17 cellular contexts compared by ENCODE assay signal in the genomic region with DNA sequence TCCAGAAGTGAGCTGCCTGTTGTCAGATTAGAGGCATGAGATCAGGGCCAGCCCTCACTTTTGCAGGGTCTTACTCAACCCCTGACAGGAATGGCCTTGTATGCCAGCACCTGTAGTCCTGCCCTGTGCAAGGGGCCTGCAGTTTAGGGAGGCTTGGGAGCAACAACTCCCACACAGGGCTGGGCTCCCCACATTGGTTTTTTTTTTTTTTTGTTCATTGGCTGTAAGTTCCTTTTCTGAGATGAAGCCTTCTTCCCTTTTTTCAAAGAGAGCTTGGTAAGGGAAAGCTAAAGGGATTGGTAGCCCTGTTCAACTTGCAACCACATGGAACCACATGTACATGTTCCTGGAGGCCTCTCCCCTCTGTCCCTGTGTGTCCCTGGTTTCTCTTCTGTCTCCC. TPM values are rescaled to one million over a fixed set of nuclear protein-coding genes. Genes with fewer than 3 reads are reported as not detected.
DNase-seq lines count a peak whose midpoint lies in the region; ATAC-seq, FAIRE-seq and TF ChIP-seq lines count a peak whose summit lies in the region.
"Had no signal": no experiment of that assay in that cellular context is flagged by ENCODE, and none has a peak within 500 bp of the region (broad histone marks: within the 10 kb centered on the region; RNA-seq: fewer than 3 reads in every experiment).

No MANE protein-coding gene starts in this region.

- no peaks in the 10 kb centered on the region for H3K9me3 Mint-ChIP-seq in T-helper 2 cell treated with Interferon-gamma antibody and Interleukin-4, amounts not matched to agents 5 μg/mL and 100 μg/mL, for 36 hours

- H3K27me3 ChIP-seq in K562 (ENCODE audit: control insufficient read depth in 2 of 2, insufficient read depth in 2 of 2, low read length in 2 of 2), result no peaks in the 10 kb centered on the region
- no peaks in the 10 kb centered on the region for H3K27me3 ChIP-seq in uterus
- no peaks in the 10 kb centered on the region for H3K27me3 ChIP-seq in sigmoid colon

- no peaks in the 10 kb centered on the region for H3K9me3 ChIP-seq in K562 (replicated peaks; ENCODE audit: control insufficient read depth, insufficient read depth, low read depth, low read length)
- no peaks in the 10 kb centered on the region for H3K9me3 ChIP-seq in uterus
- no peaks in the 10 kb centered on the region for H3K9me3 ChIP-seq in sigmoid colon
- H3K9me3 ChIP-seq: HAP-1, SJSA1 had no signal

- BruUV-seq in K562 (replicated peaks; lab: Mats Ljungman, UMichigan), result no TSS peak

- H3K4me3 Mint-ChIP-seq in T-helper 2 cell treated with Interferon-gamma antibody and Interleukin-4, amounts not matched to agents 5 μg/mL and 100 μg/mL, for 36 hours, result no peak overlapping the region

- DNase-seq in SIG-M5 treated with dmso at 0.1 percent for 504 hours (lab: John Stamatoyannopoulos, UW; ENCODE audit: unreplicated experiment) (peak; percentile 37), SIG-M5 (lab: John Stamatoyannopoulos, UW) (no peak), OCI-M1 (lab: John Stamatoyannopoulos, UW) (peak; percentile 54), K562 (ENCODE audit: extremely low read depth in 1 of 4, low spot score in 3 of 4) (no peak), uterus (no peak), sigmoid colon (no peak)
- no peak for DNase-seq in T-helper 2 cell treated with Interferon-gamma antibody and Interleukin-4, amounts not matched to agents 5 μg/mL and 100 μg/mL, for 36 hours (ENCODE audit: low spot score)
- DNase-seq in activated effector memory CD4-positive, alpha-beta T cell treated with Interleukin-2 at 50 U/mL for 16 hours, result no peak
- DNase-seq: C1 segment of cervical spinal cord, NCI-H1105, NCI-H187, NCI-H446, NCI-H748 treated with DMSO at 0.1 percent for 48 hours had no signal

- in situ Hi-C loops in K562 (cut with MboI), result no loop called here

- no peak for FAIRE-seq in K562 (lab: Jason Lieb, UNC)
- FAIRE-seq: GM18507 had no signal

- TF ChIP-seq CTCF in K562 (IDR thresholded peaks at IDR 0.05 in 2 of 3, conservative IDR thresholded peaks at IDR 0.05 in 1 of 3; ENCODE audit: insufficient read depth in 2 of 3, low read depth in 1 of 3, low read length in 3 of 3) (no peak), uterus (IDR thresholded peaks at IDR 0.05) (no peak), sigmoid colon (IDR thresholded peaks at IDR 0.05) (no peak)

- no peaks in the 10 kb centered on the region for H3K36me3 Mint-ChIP-seq in T-helper 2 cell treated with Interferon-gamma antibody and Interleukin-4, amounts not matched to agents 5 μg/mL and 100 μg/mL, for 36 hours (ENCODE audit: low read depth)

- no peaks in the 10 kb centered on the region for H3K79me2 ChIP-seq in K562 (ENCODE audit: control insufficient read depth, insufficient read depth, low read length)

- H3K4me1 ChIP-seq in K562 (replicated peaks in 1 of 2; ENCODE audit: control insufficient read depth in 2 of 2, insufficient read depth in 2 of 2, low read length in 2 of 2) (peaks cover 0 to 3% of the 10 kb centered on the region in 2 experiments; a peak in 1 of 5 replicates), uterus (peaks cover 0 to 10% of the 10 kb centered on the region in 2 donors), sigmoid colon (peaks cover 0 to 41% (median 34%) of the 10 kb centered on the region in 4 donors)
- H3K4me1 ChIP-seq: HAP-1, SJSA1 had no signal

- H3K4me3 ChIP-seq in K562 (no peak overlapping the region), uterus (no peak overlapping the region), sigmoid colon (no peak overlapping the region)
- H3K4me3 ChIP-seq: HAP-1, SJSA1 had no signal

- H2AFZ ChIP-seq in K562 (ENCODE audit: low read depth, low read length), result no peak overlapping the region

- H3K27me3 Mint-ChIP-seq in T-helper 2 cell treated with Interferon-gamma antibody and Interleukin-4, amounts not matched to agents 5 μg/mL and 100 μg/mL, for 36 hours (ENCODE audit: low read depth), result peaks cover 6% of the 10 kb centered on the region

- no peak overlapping the region for H3K9ac ChIP-seq in K562 (ENCODE audit: insufficient read depth in 1 of 2, low read depth in 2 of 2, low read length in 2 of 2)

- peaks cover 4% of the 10 kb centered on the region for H3K4me1 Mint-ChIP-seq in T-helper 2 cell treated with Interferon-gamma antibody and Interleukin-4, amounts not matched to agents 5 μg/mL and 100 μg/mL, for 36 hours (ENCODE audit: low read depth)

- POLR2A ChIA-PET in K562 (lab: Yijun Ruan, JAX), result interaction anchor here (0.6 to 1.0 kb wide), 2 partner anchors 10 to 20 kb away, joined by 3 to 6 read pairs; no protein-coding TSS in a partner anchor

- intact Hi-C loops in K562 (cut with micrococcal nuclease), result no loop called here
- intact Hi-C loops in uterus (cut with DNase I; ENCODE audit: low total_unique reads), result loop anchor here (5.0 kb wide), 1 partner anchor 49 kb away; no protein-coding TSS in a partner anchor
- intact Hi-C loops in sigmoid colon (cut with DNase I), result loop anchor here (10.0 kb wide), 1 partner anchor 46 kb away; the partner anchor contains the start of gene TNFAIP8L3

- TF ChIP-seq RAD21 in K562 (CRISPR knock-in tag; conservative IDR thresholded peaks at IDR 0.05 in 1 of 2, IDR thresholded peaks at IDR 0.05 in 1 of 2), result no peak

- H3K27ac ChIP-seq in K562 (ENCODE audit: extremely low read depth, low read depth, low read length) (no peak overlapping the region), uterus (peak overlapping the region; percentile 62 to 78), sigmoid colon (no peak overlapping the region)
- H3K27ac ChIP-seq: 22Rv1, SJSA1 had no signal

- no peak overlapping the region for H3K27ac Mint-ChIP-seq in T-helper 2 cell treated with Interferon-gamma antibody and Interleukin-4, amounts not matched to agents 5 μg/mL and 100 μg/mL, for 36 hours

- no peaks in the 10 kb centered on the region for H3K9me1 ChIP-seq in K562 (ENCODE audit: control insufficient read depth, insufficient read depth, low read length)

- H3K36me3 ChIP-seq in K562 (ENCODE audit: control insufficient read depth, insufficient read depth, low read length) (no peaks in the 10 kb centered on the region), uterus (no peaks in the 10 kb centered on the region), sigmoid colon (no peaks in the 10 kb centered on the region)
- H3K36me3 ChIP-seq: HAP-1, SJSA1 had no signal

- ATAC-seq in K562, result peak; percentile 37

- no peak for TF ChIP-seq EP300 in K562 (IDR thresholded peaks at IDR 0.05; ENCODE audit: low read length)
- TF ChIP-seq EP300 in sigmoid colon (IDR thresholded peaks at IDR 0.05), result no peak

- no peak overlapping the region for H3K4me2 ChIP-seq in K562 (ENCODE audit: insufficient read depth, low read length)

- TF ChIP-seq POLR2A in K562 (conservative IDR thresholded peaks at IDR 0.05), result no peak
- no peak for TF ChIP-seq POLR2A in uterus (IDR thresholded peaks at IDR 0.05)
- no peak for TF ChIP-seq POLR2A in sigmoid colon (IDR thresholded peaks at IDR 0.05)

- H4K20me1 ChIP-seq in K562 (replicated peaks; ENCODE audit: control insufficient read depth, insufficient read depth, low read length), result peaks cover 5% of the 10 kb centered on the region

- CTCF ChIA-PET in K562 (lab: Yijun Ruan, JAX; ENCODE audit: low intra/inter-chr PET ratio), result no interaction called here

TF ChIP-seq in K562, 482 proteins besides CTCF, POLR2A, EP300 and RAD21 (continues in another document):
- TF ChIP-seq XRCC4 (IDR thresholded peaks at IDR 0.05; ENCODE audit: extremely low read depth, insufficient read depth, insufficient read length), result no peak
- TF ChIP-seq, protein P1, sequence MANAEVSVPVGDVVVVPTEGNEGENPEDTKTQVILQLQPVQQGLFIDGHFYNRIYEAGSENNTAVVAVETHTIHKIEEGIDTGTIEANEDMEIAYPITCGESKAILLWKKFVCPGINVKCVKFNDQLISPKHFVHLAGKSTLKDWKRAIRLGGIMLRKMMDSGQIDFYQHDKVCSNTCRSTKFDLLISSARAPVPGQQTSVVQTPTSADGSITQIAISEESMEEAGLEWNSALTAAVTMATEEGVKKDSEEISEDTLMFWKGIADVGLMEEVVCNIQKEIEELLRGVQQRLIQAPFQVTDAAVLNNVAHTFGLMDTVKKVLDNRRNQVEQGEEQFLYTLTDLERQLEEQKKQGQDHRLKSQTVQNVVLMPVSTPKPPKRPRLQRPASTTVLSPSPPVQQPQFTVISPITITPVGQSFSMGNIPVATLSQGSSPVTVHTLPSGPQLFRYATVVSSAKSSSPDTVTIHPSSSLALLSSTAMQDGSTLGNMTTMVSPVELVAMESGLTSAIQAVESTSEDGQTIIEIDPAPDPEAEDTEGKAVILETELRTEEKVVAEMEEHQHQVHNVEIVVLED (CRISPR knock-in tag; IDR thresholded peaks at IDR 0.05), result no peak
- TF ChIP-seq CEBPB (tag; IDR thresholded peaks at IDR 0.05), result no peak
- no peak for TF ChIP-seq ZNF140 (CRISPR knock-in tag; IDR thresholded peaks at IDR 0.05)
- TF ChIP-seq NBN (IDR thresholded peaks at IDR 0.05; ENCODE audit: low read depth), result no peak
- TF ChIP-seq WHSC1 (IDR thresholded peaks at IDR 0.05; ENCODE audit: low read length), result no peak
- TF ChIP-seq PCBP2 (IDR thresholded peaks at IDR 0.05; ENCODE audit: low read depth, low read length, poor library complexity, severe bottlenecking), result no peak
- no peak for TF ChIP-seq MCM3 (IDR thresholded peaks at IDR 0.05)
- no peak for TF ChIP-seq SMARCA5 (IDR thresholded peaks at IDR 0.05)
- no peak for TF ChIP-seq THRAP3 (IDR thresholded peaks at IDR 0.05; ENCODE audit: borderline replicate concordance)
- no peak for TF ChIP-seq HDAC1 (IDR thresholded peaks at IDR 0.05)

RNA-seq across cellular contexts. Expression of gene TNFAIP8L3, which starts 46.4 kb away (rescaled TPM):
- total RNA-seq in K562 (2011; cell fraction: chromatin; rRNA removed; ENCODE audit: low replicate concordance), result not detected in 2 replicates
- total RNA-seq in K562 (2011; cell fraction: nucleolus; rRNA removed), result not detected in 2 replicates
- not detected in 2 replicates for total RNA-seq in K562 (2011; cell fraction: nucleoplasm; rRNA removed)
- total RNA-seq in K562 (2014; rRNA removed) (not detected in 2 replicates), K562 (2014; rRNA removed; fragmentation: Illumina TruSeq; extraction: Trizol) (not detected in 2 replicates), K562 (2015; rRNA removed; fragmentation: Illumina TruSeq; extraction: Trizol) (not detected in 2 replicates), K562 (2021) (0.11 TPM in 1 of 2 replicates, not detected in the other), uterus (100 to 1,000 TPM in 1 of 4 donors, 10 to 100 TPM in 3; 20.0 to 173 (median 43.2) TPM), sigmoid colon (10 to 100 TPM in 1 of 4 donors, 1 to 10 TPM in 3; 6.1 to 11.6 (median 7.5) TPM)
- polyA plus RNA-seq in K562 (2011; rRNA removed) (not detected in 2 replicates), K562 (2014; fragmentation: Illumina TruSeq; extraction: Trizol) (not detected in 2 replicates), K562 (2014; fragmentation: Nextera tagmentation; extraction: Ambion mirVana) (under 1 TPM in 1 of 2 experiments, not detected in 1; 0.13 TPM), K562 (2014; rRNA removed) (not detected in 2 replicates), sigmoid colon (10 to 100 TPM in 2 of 3 donors, 1 to 10 TPM in 1; 9.2 to 13.5 (median 13.2) TPM)
- not detected in 2 replicates for polyA plus RNA-seq in K562 (2011; cell fraction: cytosol; rRNA removed)
- not detected in 2 replicates for polyA plus RNA-seq in K562 (2011; cell fraction: nucleus; rRNA removed)
- polyA plus RNA-seq in K562 (2012), result 0.06 and 0.08 TPM in 2 replicates
- not detected in 2 replicates for polyA minus RNA-seq in K562 (2011; rRNA and poly(A)+ RNA removed)
- polyA minus RNA-seq in K562 (2011; cell fraction: cytosol; rRNA and poly(A)+ RNA removed), result not detected in 2 replicates
- not detected in 2 replicates for polyA minus RNA-seq in K562 (2011; cell fraction: nucleus; rRNA and poly(A)+ RNA removed)
- total RNA-seq: SJSA1 had no signal

Comparison
In these comparisons a context has a peak if more than half of its experiments do, and no peak if none do; other contexts are left out.
1. DNase-seq: peak in SIG-M5 treated with dmso at 0.1 percent for 504 hours (single experiment) and OCI-M1 (single experiment); none in SIG-M5 (single experiment), K562 (0 of 4), uterus (0 of 2), sigmoid colon (single experiment), T-helper 2 cell treated with Interferon-gamma antibody and Interleukin-4, amounts not matched to agents 5 μg/mL and 100 μg/mL, for 36 hours (single experiment) and activated effector memory CD4-positive, alpha-beta T cell treated with Interleukin-2 at 50 U/mL for 16 hours (single experiment).
2. H3K27ac ChIP-seq: peak in uterus (2 of 2); none in K562 (single experiment) and sigmoid colon (0 of 4).
3. RNA of gene TNFAIP8L3, which starts 46.4 kb away (total RNA-seq): 20.0 to 173 TPM in uterus and 6.1 to 11.6 TPM in sigmoid colon; 0.11 TPM in K562; every median in the first group is over 4 times any median in the second.